In the genomic region with DNA sequence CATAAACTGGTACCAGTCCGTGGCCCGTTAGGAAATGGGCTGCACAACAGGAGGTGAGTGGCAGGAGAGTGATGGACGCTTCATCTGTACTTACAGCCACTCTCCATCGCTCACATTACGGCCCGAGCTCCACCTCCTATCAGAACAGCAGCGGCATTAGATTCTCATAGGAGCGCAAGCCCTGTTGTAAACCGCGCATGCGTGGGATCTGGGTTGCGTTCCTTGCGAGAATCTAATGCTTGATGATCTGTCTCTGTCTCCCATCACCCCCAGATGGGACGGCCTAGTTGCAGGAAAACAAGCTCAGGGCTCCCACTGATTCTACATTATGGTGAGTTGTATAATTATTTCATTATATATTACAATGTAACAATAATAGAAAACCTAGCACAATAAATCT, we compare ENCODE assay signal across 20 cellular contexts.
"Had no signal": no experiment of that assay in that cellular context is flagged by ENCODE, and none has a peak within 500 bp of the region (broad histone marks: within the 10 kb centered on the region; RNA-seq: fewer than 3 reads in every experiment).

No MANE protein-coding gene starts in this region.

- H3K4me3 Mint-ChIP-seq: naive B cell had no signal

- H3K36me3 ChIP-seq: esophagus muscularis mucosa, gastroesophageal sphincter, heart left ventricle, left lung, lower lobe of right lung had no signal

- H3K27me3 ChIP-seq: esophagus muscularis mucosa, foreskin keratinocyte, gastroesophageal sphincter, heart left ventricle, hepatocyte, left lung had no signal

- DNase-seq: dorsolateral prefrontal cortex; effector CD4-positive, alpha-beta T cell; effector memory CD4-positive, alpha-beta T cell; heart left ventricle; hypothalamus; left cardiac atrium; left lung; left ventricle myocardium superior; lower lobe of right lung; midbrain; naive B cell had no signal

- H3K4me3 ChIP-seq: coronary artery, dorsolateral prefrontal cortex, esophagus muscularis mucosa, gastroesophageal sphincter, heart left ventricle, hepatocyte, left lung, lower lobe of right lung had no signal

- H2AFZ ChIP-seq: hepatocyte had no signal

- H3K9me3 ChIP-seq: esophagus muscularis mucosa, gastroesophageal sphincter, heart left ventricle, left lung, lower lobe of right lung had no signal

- H3K79me2 ChIP-seq: hepatocyte had no signal

- H3K4me2 ChIP-seq: hepatocyte had no signal

- H3K27ac Mint-ChIP-seq: naive B cell had no signal

- H3K36me3 Mint-ChIP-seq: naive B cell had no signal

- H3K4me1 ChIP-seq: gastroesophageal sphincter, heart left ventricle, left lung, lower lobe of right lung had no signal

- H3K27ac ChIP-seq: coronary artery, dorsolateral prefrontal cortex, esophagus muscularis mucosa, foreskin keratinocyte, gastroesophageal sphincter, heart left ventricle, hepatocyte, left lung, lower lobe of right lung had no signal

- ATAC-seq: gastroesophageal sphincter, heart left ventricle, left cardiac atrium, left lung, left ventricle myocardium superior, lower lobe of right lung had no signal

- FAIRE-seq: colon, endothelial cell of umbilical vein, frontal cortex, islet of Langerhans had no signal

- H3K4me1 Mint-ChIP-seq: naive B cell had no signal
